1 cellular context compared by ENCODE assay signal in genomic region chr2:119765404-119766002, GRCh38.
A peak's percentile ranks its signal among the peaks of the same experiment; 100 is the strongest.
TF ChIP-seq lines count a peak whose summit lies in the region.

No MANE protein-coding gene starts in this region.

TF ChIP-seq in K562, 482 proteins besides CTCF, POLR2A, EP300 and RAD21:
- TF ChIP-seq ATF3 (IDR thresholded peaks at IDR 0.05) = peak; percentile 51; the same call in 1 of the 2 replicates
- no peak for TF ChIP-seq ATF3 (CRISPR knock-in tag; conservative IDR thresholded peaks at IDR 0.05)
- no peak for TF ChIP-seq BRD4 (IDR thresholded peaks at IDR 0.05)
- TF ChIP-seq IFI16 (CRISPR knock-in tag; IDR thresholded peaks at IDR 0.05) = no peak
- 0 out of 2 replicates have a peak, but pooled peaks have one; percentile 9 for TF ChIP-seq MYBL2 (IDR thresholded peaks at IDR 0.05; ENCODE audit: low read depth)
- TF ChIP-seq MYBL2 (CRISPR knock-in tag; IDR thresholded peaks at IDR 0.05; ENCODE audit: borderline replicate concordance) = no peak
- TF ChIP-seq ZMIZ1 (IDR thresholded peaks at IDR 0.05; ENCODE audit: low read depth in 2 of 2, low read length in 2 of 2) = no peak
- TF ChIP-seq TEAD4 (IDR thresholded peaks at IDR 0.05; ENCODE audit: low read length) = no peak
- TF ChIP-seq TEAD4 (CRISPR knock-in tag; IDR thresholded peaks at IDR 0.05; ENCODE audit: borderline replicate concordance) = no peak
- 0 out of 2 replicates have a peak, but pooled peaks have one; percentile 56 for TF ChIP-seq HBP1 (CRISPR knock-in tag; IDR thresholded peaks at IDR 0.05)
- TF ChIP-seq EHMT2 (IDR thresholded peaks at IDR 0.05) = 0 out of 2 replicates have a peak, but pooled peaks have one; percentile 18
- TF ChIP-seq NR4A1 (CRISPR knock-in tag; IDR thresholded peaks at IDR 0.05) = no peak
- no peak for TF ChIP-seq NR4A1 (tag; IDR thresholded peaks at IDR 0.05)
- TF ChIP-seq XRCC5 (IDR thresholded peaks at IDR 0.05; ENCODE audit: low read depth, low read length) = no peak
- TF ChIP-seq FOXM1 (IDR thresholded peaks at IDR 0.05; ENCODE audit: low read depth) = no peak
- no peak for TF ChIP-seq FOXM1 (CRISPR knock-in tag; IDR thresholded peaks at IDR 0.05; ENCODE audit: low read depth)
